In genomic region chr10:62379394-62379793, GRCh38 we compare ENCODE assay signal across 23 cellular contexts. TPM values are rescaled to one million over a fixed set of nuclear protein-coding genes. Genes with fewer than 3 reads are reported as not detected.
A peak's percentile ranks its signal among the peaks of the same experiment; 100 is the strongest.
DNase-seq lines count a peak whose midpoint lies in the region; ATAC-seq and TF ChIP-seq lines count a peak whose summit lies in the region.
"Had no signal": no experiment of that assay in that cellular context is flagged by ENCODE, and none has a peak within 500 bp of the region (broad histone marks: within the 10 kb centered on the region; RNA-seq: fewer than 3 reads in every experiment).

No MANE protein-coding gene starts in this region.

- no peaks in the 10 kb centered on the region for H3K9me3 Mint-ChIP-seq in HFFc6
- H3K9me3 Mint-ChIP-seq: activated naive CD4-positive, alpha-beta T cell treated with anti-CD3 and anti-CD28 coated beads for 36 hours; natural killer cell treated with Interleukin-12 subunit alpha and Interleukin-12 subunit beta and Interleukin-15 and Interleukin-18, amount 100 ng/mL, for 72 hours; stimulated activated naive B cell treated with anti-CD40 and anti-IgM and Interleukin-4, amounts not matched to agents 10 μg/mL and 1 μg/mL and 100 μg/mL, for 72 hours had no signal

- no peak for ATAC-seq in HG03469 (IDR thresholded peaks at IDR 0.05; ENCODE audit: unreplicated experiment)
- ATAC-seq: left colon; natural killer cell treated with Interleukin-12 subunit alpha and Interleukin-12 subunit beta and Interleukin-15 and Interleukin-18, amount 100 ng/mL, for 72 hours; stimulated activated naive B cell treated with anti-CD40 and anti-IgM and Interleukin-4, amounts not matched to agents 10 μg/mL and 1 μg/mL and 100 μg/mL, for 72 hours had no signal

- peaks cover 1% of the 10 kb centered on the region; the same call in 1 of the 2 replicates for H3K27me3 Mint-ChIP-seq in HFFc6 (ENCODE audit: insufficient read depth)

- H3K27ac ChIP-seq in substantia nigra (ENCODE audit: low read depth, low read length, poor library complexity, severe bottlenecking), result peak overlapping the region; percentile 78
- H3K27ac ChIP-seq: spleen had no signal

- H3K27ac Mint-ChIP-seq in HFFc6, result peak overlapping the region; percentile 60
- H3K27ac Mint-ChIP-seq: activated naive CD4-positive, alpha-beta T cell treated with anti-CD3 and anti-CD28 coated beads for 36 hours; stimulated activated naive B cell treated with anti-CD40 and anti-IgM and Interleukin-4, amounts not matched to agents 10 μg/mL and 1 μg/mL and 100 μg/mL, for 72 hours had no signal

- peaks cover 92% of the 10 kb centered on the region for H3K4me1 Mint-ChIP-seq in HFFc6 (ENCODE audit: low read depth)

- peaks cover 26% of the 10 kb centered on the region for H3K36me3 Mint-ChIP-seq in HFFc6 (ENCODE audit: low read depth)
- H3K36me3 Mint-ChIP-seq: natural killer cell treated with Interleukin-12 subunit alpha and Interleukin-12 subunit beta and Interleukin-15 and Interleukin-18, amount 100 ng/mL, for 72 hours had no signal

- DNase-seq in HFFc6 (no peak), amygdala (lab: John Stamatoyannopoulos, UW) (peak in 34 of 56 donors; percentile 8 to 80 (median 38)), hippocampal formation (lab: John Stamatoyannopoulos, UW) (peak; percentile 37 to 74), substantia nigra (lab: John Stamatoyannopoulos, UW) (peak in 30 of 49 donors; percentile 6 to 77 (median 43))
- no peak for DNase-seq in stimulated activated CD4-positive, alpha-beta T cell treated with anti-CD3 and anti-CD28 coated beads, Interleukin-4, amount 100 ng/mL, for 1 hour
- DNase-seq in activated CD8-positive, alpha-beta memory T cell treated with anti-CD3 and anti-CD28 coated beads, Interleukin-2, amount 50 U/mL, for 4 hours, result no peak
- DNase-seq: activated naive CD4-positive, alpha-beta T cell treated with anti-CD3 and anti-CD28 coated beads for 36 hours; activated T-cell treated with anti-CD3 and anti-CD28 coated beads, Interleukin-2, amount 50 U/mL, for 48 hours; DMS153; glutamatergic neuron; left colon; NCI-H1105; NCI-H2029 treated with DMSO at 0.1 percent for 48 hours; NCI-H446; SIG-M5; spleen; stimulated activated CD4-positive, alpha-beta T cell treated with anti-CD3 and anti-CD28 coated beads, Interleukin-4, amount 100 ng/mL, for 24 hours; stimulated activated naive B cell treated with anti-CD40 and anti-IgM and Interleukin-4, amounts not matched to agents 10 μg/mL and 1 μg/mL and 100 μg/mL, for 72 hours had no signal

- TF ChIP-seq CTCF in HFFc6 (IDR thresholded peaks at IDR 0.05), result no peak

- H3K4me3 Mint-ChIP-seq in HFFc6, result peak overlapping the region; percentile 19; the same call in 1 of the 2 replicates
- H3K4me3 Mint-ChIP-seq: activated naive CD4-positive, alpha-beta T cell treated with anti-CD3 and anti-CD28 coated beads for 36 hours; natural killer cell treated with Interleukin-12 subunit alpha and Interleukin-12 subunit beta and Interleukin-15 and Interleukin-18, amount 100 ng/mL, for 72 hours; stimulated activated naive B cell treated with anti-CD40 and anti-IgM and Interleukin-4, amounts not matched to agents 10 μg/mL and 1 μg/mL and 100 μg/mL, for 72 hours had no signal

RNA-seq across cellular contexts. Expression of gene ZNF365, which starts 5.2 kb away (rescaled TPM):
- 10 to 100 TPM; 10.2 to 14.7 (median 11.3) TPM for total RNA-seq in HFFc6 (2021; fragmentation: NEBNext Ultra II Directional; extraction: Animal tissue kit (Norgen Biotek cat#: 25700))
- total RNA-seq: dermis microvascular lymphatic vessel endothelial cell, G401, left colon, OCI-LY7 had no signal

Comparison
In these comparisons a context has a peak if more than half of its experiments do, and no peak if none do; other contexts are left out.
1. DNase-seq: peak in amygdala (34 of 56), hippocampal formation (2 of 2) and substantia nigra (30 of 49); none in HFFc6 (single experiment), stimulated activated CD4-positive, alpha-beta T cell treated with anti-CD3 and anti-CD28 coated beads, Interleukin-4, amount 100 ng/mL, for 1 hour (single experiment) and activated CD8-positive, alpha-beta memory T cell treated with anti-CD3 and anti-CD28 coated beads, Interleukin-2, amount 50 U/mL, for 4 hours (single experiment).